Comparison of ENCODE assay signal across 16 cellular contexts in the genomic region with DNA sequence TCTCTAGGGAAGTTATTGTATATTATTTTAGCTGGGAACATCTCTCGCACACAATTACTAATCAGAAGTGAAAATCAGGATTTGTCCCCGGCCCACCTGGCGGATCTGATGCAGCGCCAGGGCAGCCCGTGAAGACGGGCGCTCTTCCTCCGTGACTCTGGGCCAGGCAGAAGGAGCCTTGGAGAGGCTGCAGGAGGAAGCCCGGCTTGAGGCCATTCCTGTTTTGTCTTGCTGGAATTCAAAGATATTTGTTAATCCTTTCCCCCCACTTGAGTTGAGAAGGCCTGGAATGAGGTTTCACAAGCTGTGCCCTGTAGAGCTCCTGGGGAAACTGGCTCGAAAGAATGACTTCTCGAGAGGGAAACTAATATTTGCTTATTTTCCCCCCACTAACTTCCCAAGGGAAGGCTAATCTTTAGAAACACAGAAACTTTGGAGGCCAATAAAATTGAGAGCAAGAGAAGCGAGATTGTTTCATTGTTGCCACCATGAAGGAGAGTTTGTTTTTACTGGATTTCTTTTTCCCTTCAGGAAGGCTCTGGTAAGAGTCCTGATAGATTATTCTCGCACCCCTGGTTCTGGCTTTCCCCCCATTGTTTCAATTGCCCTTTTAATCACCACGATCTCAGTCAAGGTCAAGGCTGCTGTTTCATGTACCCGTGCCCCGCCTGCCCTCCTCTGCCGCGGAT.
A peak's percentile ranks its signal among the peaks of the same experiment; 100 is the strongest.
DNase-seq lines count a peak whose midpoint lies in the region; ATAC-seq and TF ChIP-seq lines count a peak whose summit lies in the region.
"Had no signal": no experiment of that assay in that cellular context is flagged by ENCODE, and none has a peak within 500 bp of the region (broad histone marks: within the 10 kb centered on the region; RNA-seq: fewer than 3 reads in every experiment).

No MANE protein-coding gene starts in this region.

- H3K9me3 ChIP-seq in heart left ventricle (no peaks in the 10 kb centered on the region), upper lobe of left lung (no peaks in the 10 kb centered on the region)
- H3K9me3 ChIP-seq: uterus had no signal

- no peak overlapping the region for H2BK120ac ChIP-seq in mesendoderm (ENCODE audit: low read depth, low read length)

- no peaks in the 10 kb centered on the region for H3K79me1 ChIP-seq in mesendoderm (ENCODE audit: low read length)

- H3K4me2 ChIP-seq in mesendoderm (ENCODE audit: low read length) = no peak overlapping the region

- no peak for TF ChIP-seq POLR2A in heart left ventricle (IDR thresholded peaks at IDR 0.05)
- TF ChIP-seq POLR2A in upper lobe of left lung (IDR thresholded peaks at IDR 0.05) = peak in 1 of 4 donors; percentile 3

- WGBS in heart left ventricle, 4 donors = 59 to 64% (median 61%) methylated on average over 18 of the region's 18 CpGs
- no CpG with 5 or more reads among the region's 18 CpGs for WGBS in mesendoderm (ENCODE audit: extremely low coverage, insufficient coverage, low lambda C conversion rate)
- WGBS in upper lobe of left lung, 2 donors = 46 to 51% methylated on average over 11 to 18 of the region's 18 CpGs

- H3K23ac ChIP-seq in mesendoderm (ENCODE audit: low read length) = no peak overlapping the region

- H3K27ac ChIP-seq in heart left ventricle (peak overlapping the region in 9 of 12 donors; percentile 3 to 67 (median 49)), cingulate gyrus (ENCODE audit: low read depth, low read length) (peak overlapping the region; percentile 39), mesendoderm (ENCODE audit: low read depth, low read length) (no peak overlapping the region), upper lobe of left lung (peak overlapping the region; percentile 61 to 81 (median 78))
- H3K27ac ChIP-seq: cardiac muscle cell had no signal

- H4K5ac ChIP-seq in mesendoderm (ENCODE audit: low read length) = no peak overlapping the region

- no peak overlapping the region for H3K4me3 ChIP-seq in heart left ventricle
- no peak overlapping the region for H3K4me3 ChIP-seq in mesendoderm (ENCODE audit: low read length)
- peak overlapping the region in 1 of 4 donors; percentile 6 for H3K4me3 ChIP-seq in upper lobe of left lung
- H3K4me3 ChIP-seq: cardiac muscle cell, uterus had no signal

- ATAC-seq in heart left ventricle (peak in 2 of 4 donors; percentile 25 to 83), upper lobe of left lung (ENCODE audit: low FRiP score in 2 of 2) (peak; percentile 13 to 80)
- ATAC-seq: Panc1 had no signal

- no peak for TF ChIP-seq CTCF in heart left ventricle (IDR thresholded peaks at IDR 0.05)
- no peak for TF ChIP-seq CTCF in upper lobe of left lung (IDR thresholded peaks at IDR 0.05)

- no peak overlapping the region for H3K9ac ChIP-seq in mesendoderm (ENCODE audit: low read length)

- no peak for DNase-seq in heart left ventricle
- DNase-seq in cardiac septum (ENCODE audit: low spot score) = no peak
- DNase-seq in mesendoderm = peak; percentile 69
- peak; percentile 62 to 66 for DNase-seq in upper lobe of left lung
- DNase-seq in stimulated activated naive CD4-positive, alpha-beta T cell (lab: John Stamatoyannopoulos, UW) = no peak
- DNase-seq in NK-92 (lab: John Stamatoyannopoulos, UW; ENCODE audit: unreplicated experiment) = no peak
- DNase-seq in HuH-7.5 (ENCODE audit: low spot score) = no peak
- DNase-seq: activated naive CD8-positive, alpha-beta T cell treated with anti-CD3 and anti-CD28 coated beads, Interleukin-2, amount 10 ng/mL, durations not matched to agents 7 days and 5 days; activated T-cell treated with anti-CD3 and anti-CD28 coated beads for 4 hours; CD8-positive, alpha-beta memory T cell; GDM1; NCI-H226 had no signal

- H3K18ac ChIP-seq in mesendoderm (ENCODE audit: low read length) = no peak overlapping the region

- H2BK5ac ChIP-seq in mesendoderm (ENCODE audit: low read length) = no peak overlapping the region

- no peaks in the 10 kb centered on the region for H3K79me2 ChIP-seq in mesendoderm (ENCODE audit: control insufficient read depth, insufficient read depth, low read length)

- H2AK5ac ChIP-seq in mesendoderm (ENCODE audit: low read length) = no peak overlapping the region

- H3K27me3 ChIP-seq in heart left ventricle = no peaks in the 10 kb centered on the region
- H3K27me3 ChIP-seq in mesendoderm (ENCODE audit: insufficient read depth, low read length, poor library complexity) = no peaks in the 10 kb centered on the region
- H3K27me3 ChIP-seq in upper lobe of left lung = no peaks in the 10 kb centered on the region
- H3K27me3 ChIP-seq: cardiac muscle cell, uterus had no signal

- no peak overlapping the region for H2BK15ac ChIP-seq in mesendoderm (replicated peaks; ENCODE audit: low read depth)

- H3K36me3 ChIP-seq in heart left ventricle (no peaks in the 10 kb centered on the region), mesendoderm (ENCODE audit: control insufficient read depth, insufficient read depth, low read length) (no peaks in the 10 kb centered on the region), upper lobe of left lung (no peaks in the 10 kb centered on the region)
- H3K36me3 ChIP-seq: cardiac muscle cell, uterus had no signal

- no peak overlapping the region for H3K4ac ChIP-seq in mesendoderm (ENCODE audit: low read depth, low read length)

- no peak overlapping the region for H4K8ac ChIP-seq in mesendoderm (ENCODE audit: low read depth, low read length)

- no peak for TF ChIP-seq EP300 in upper lobe of left lung (IDR thresholded peaks at IDR 0.05)

- intact Hi-C loops in heart left ventricle (cut with DNase I) = loop anchor here in 6 of 10 donors (5.0 to 10.0 kb wide), 6 partner anchors 44 to 477 kb away; a partner anchor contains a TSS
- intact Hi-C loops in cardiac septum (cut with DNase I) = no loop called here

- H3K4me1 ChIP-seq in heart left ventricle (peaks cover 0 to 17% (median 6%) of the 10 kb centered on the region in 12 donors), mesendoderm (ENCODE audit: control insufficient read depth, low read depth, low read length) (no peaks in the 10 kb centered on the region), upper lobe of left lung (peaks cover 15 to 23% (median 20%) of the 10 kb centered on the region in 4 donors)
- H3K4me1 ChIP-seq: uterus had no signal

- H3K56ac ChIP-seq in mesendoderm (ENCODE audit: low read length) = no peak overlapping the region

Comparison
In these comparisons a context has a peak if more than half of its experiments do, and no peak if none do; other contexts are left out.
1. DNase-seq: peak in mesendoderm (single experiment) and upper lobe of left lung (2 of 2); none in heart left ventricle (0 of 5), cardiac septum (single experiment), stimulated activated naive CD4-positive, alpha-beta T cell (0 of 6), NK-92 (single experiment) and HuH-7.5 (single experiment).